In the genomic region with DNA sequence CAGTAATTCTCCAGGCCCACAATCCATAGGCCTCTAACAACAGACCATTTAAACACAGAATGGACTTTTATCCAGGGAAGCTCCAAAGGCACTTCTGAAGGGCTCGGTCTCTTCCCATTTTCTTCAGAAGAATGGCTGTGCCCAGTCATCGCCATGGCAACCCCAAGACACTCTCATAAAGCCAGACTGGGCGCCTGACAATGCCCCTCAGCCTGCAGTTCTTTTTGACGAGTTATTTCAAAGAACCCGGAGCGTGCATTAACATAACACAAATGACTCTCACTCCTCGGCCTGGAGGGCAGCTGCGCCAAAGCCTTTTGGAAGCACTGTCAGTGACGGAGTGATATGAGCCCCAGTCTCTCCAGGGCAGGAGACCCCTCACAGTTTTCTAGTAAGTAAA, we compare ENCODE assay signal across 12 cellular contexts.
A peak's percentile ranks its signal among the peaks of the same experiment; 100 is the strongest.
DNase-seq lines count a peak whose midpoint lies in the region; ATAC-seq and TF ChIP-seq lines count a peak whose summit lies in the region.
"Had no signal": no experiment of that assay in that cellular context is flagged by ENCODE, and none has a peak within 500 bp of the region (broad histone marks: within the 10 kb centered on the region; RNA-seq: fewer than 3 reads in every experiment).

No MANE protein-coding gene starts in this region.

- intact Hi-C loops in CD4-positive, alpha-beta T cell (cut with DNase I, micrococcal nuclease), result no loop called here

- no peaks in the 10 kb centered on the region for H3K27me3 ChIP-seq in CD4-positive, alpha-beta T cell (ENCODE audit: control insufficient read depth, insufficient read depth, low read length)
- no peaks in the 10 kb centered on the region for H3K27me3 ChIP-seq in fibroblast of lung (ENCODE audit: control insufficient read depth, insufficient read depth, low read length)
- H3K27me3 ChIP-seq: breast epithelium had no signal

- H3K79me2 ChIP-seq in fibroblast of lung (ENCODE audit: control insufficient read depth, insufficient read depth, low read length), result peaks cover 68% of the 10 kb centered on the region

- no peak overlapping the region for H3K4me2 ChIP-seq in fibroblast of lung (ENCODE audit: extremely low read depth, insufficient read depth, low read length)

- H3K27me3 Mint-ChIP-seq in CD4-positive, alpha-beta T cell, result no peaks in the 10 kb centered on the region
- no peaks in the 10 kb centered on the region for H3K27me3 Mint-ChIP-seq in osteocyte (ENCODE audit: unreplicated experiment)

- H2AFZ ChIP-seq in fibroblast of lung (ENCODE audit: low read length), result no peak overlapping the region

- peaks cover 23% of the 10 kb centered on the region for H3K4me1 ChIP-seq in fibroblast of lung (ENCODE audit: control insufficient read depth, extremely low read depth, insufficient read depth, low read length)

- no peak overlapping the region for H3K4me3 ChIP-seq in fibroblast of lung (replicated peaks in 1 of 4; ENCODE audit: control extremely low read depth in 1 of 4, insufficient read depth in 1 of 4, low read depth in 3 of 4, low read length in 4 of 4)
- H3K4me3 ChIP-seq: breast epithelium had no signal

- no peaks in the 10 kb centered on the region for H3K9me3 Mint-ChIP-seq in CD4-positive, alpha-beta T cell
- H3K9me3 Mint-ChIP-seq in osteocyte (ENCODE audit: unreplicated experiment), result no peaks in the 10 kb centered on the region

- no peak for DNase-seq in CD4-positive, alpha-beta T cell
- DNase-seq in NCI-H2227 (lab: John Stamatoyannopoulos, UW; ENCODE audit: unreplicated experiment) (peak; percentile 59), fibroblast of lung (ENCODE audit: low read depth in 2 of 2) (peak in 1 of 2 donors; percentile 32), osteocyte (ENCODE audit: extremely low spot score, unreplicated experiment) (no peak), NCI-H2029 treated with DMSO at 0.1 percent for 48 hours (lab: John Stamatoyannopoulos, UW) (no peak), NCI-H1048 (lab: John Stamatoyannopoulos, UW) (no peak), NOMO-1 treated with DMSO at 0.1 percent for 48 hours (lab: John Stamatoyannopoulos, UW; ENCODE audit: unreplicated experiment) (no peak)
- DNase-seq: NCI-H1105, T-helper 9 cell had no signal

- POLR2A ChIA-PET in CD4-positive, alpha-beta T cell (lab: Charles Lee), result no interaction called here

- no peaks in the 10 kb centered on the region for H3K9me3 ChIP-seq in CD4-positive, alpha-beta T cell (ENCODE audit: control insufficient read depth, low read length)
- H3K9me3 ChIP-seq in fibroblast of lung (ENCODE audit: control insufficient read depth, insufficient read depth, low read depth, low read length), result no peaks in the 10 kb centered on the region
- H3K9me3 ChIP-seq: breast epithelium had no signal

- CTCF ChIA-PET in CD4-positive, alpha-beta T cell (lab: Charles Lee), result no interaction called here

- H3K4me3 Mint-ChIP-seq in CD4-positive, alpha-beta T cell, result no peak overlapping the region
- H3K4me3 Mint-ChIP-seq in osteocyte (ENCODE audit: unreplicated experiment), result no peak overlapping the region

- peaks cover 7% of the 10 kb centered on the region for H3K36me3 ChIP-seq in fibroblast of lung (ENCODE audit: control insufficient read depth, insufficient read depth, low read length)
- H3K36me3 ChIP-seq: breast epithelium had no signal

- H3K36me3 Mint-ChIP-seq in CD4-positive, alpha-beta T cell (ENCODE audit: low read depth), result peaks cover 74% of the 10 kb centered on the region
- H3K36me3 Mint-ChIP-seq in osteocyte (ENCODE audit: unreplicated experiment), result peaks cover 24% of the 10 kb centered on the region

- H3K27ac ChIP-seq in CD4-positive, alpha-beta T cell (ENCODE audit: low read depth, low read length), result no peak overlapping the region
- peak overlapping the region; percentile 13 for H3K27ac ChIP-seq in fibroblast of lung (ENCODE audit: insufficient read depth, low read length)

- peaks cover 51% of the 10 kb centered on the region for H3K4me1 Mint-ChIP-seq in CD4-positive, alpha-beta T cell (ENCODE audit: low read depth)
- peaks cover 53% of the 10 kb centered on the region for H3K4me1 Mint-ChIP-seq in osteocyte (ENCODE audit: unreplicated experiment)

- no peak for TF ChIP-seq CTCF in CD4-positive, alpha-beta T cell (IDR thresholded peaks at IDR 0.05)
- TF ChIP-seq CTCF in fibroblast of lung (conservative IDR thresholded peaks at IDR 0.05 in 1 of 2, IDR thresholded peaks at IDR 0.05 in 1 of 2; ENCODE audit: low read depth in 1 of 2, low read length in 2 of 2) (no peak), osteocyte (IDR thresholded peaks at IDR 0.05) (no peak)

- ATAC-seq in CD4-positive, alpha-beta T cell (ENCODE audit: poor library complexity), result no peak
- ATAC-seq in HG02852 (IDR thresholded peaks at IDR 0.05; ENCODE audit: unreplicated experiment), result no peak
- ATAC-seq: esophagus mucosa had no signal

- H3K9ac ChIP-seq in fibroblast of lung (ENCODE audit: insufficient read depth, low read length), result no peak overlapping the region

- H3K27ac Mint-ChIP-seq in CD4-positive, alpha-beta T cell, result peak overlapping the region; percentile 80
- peak overlapping the region; percentile 84 for H3K27ac Mint-ChIP-seq in osteocyte (ENCODE audit: unreplicated experiment)

- H4K20me1 ChIP-seq in fibroblast of lung (ENCODE audit: control insufficient read depth, extremely low read depth, insufficient read depth, low read length), result no peaks in the 10 kb centered on the region
